In genomic region chr2:70767699-70768584, GRCh38 we compare ENCODE assay signal across 8 cellular contexts. TPM values are rescaled to one million over a fixed set of nuclear protein-coding genes. Genes with fewer than 3 reads are reported as not detected.
A peak's percentile ranks its signal among the peaks of the same experiment; 100 is the strongest.
DNase-seq lines count a peak whose midpoint lies in the region; ATAC-seq and TF ChIP-seq lines count a peak whose summit lies in the region.

A gene with protein sequence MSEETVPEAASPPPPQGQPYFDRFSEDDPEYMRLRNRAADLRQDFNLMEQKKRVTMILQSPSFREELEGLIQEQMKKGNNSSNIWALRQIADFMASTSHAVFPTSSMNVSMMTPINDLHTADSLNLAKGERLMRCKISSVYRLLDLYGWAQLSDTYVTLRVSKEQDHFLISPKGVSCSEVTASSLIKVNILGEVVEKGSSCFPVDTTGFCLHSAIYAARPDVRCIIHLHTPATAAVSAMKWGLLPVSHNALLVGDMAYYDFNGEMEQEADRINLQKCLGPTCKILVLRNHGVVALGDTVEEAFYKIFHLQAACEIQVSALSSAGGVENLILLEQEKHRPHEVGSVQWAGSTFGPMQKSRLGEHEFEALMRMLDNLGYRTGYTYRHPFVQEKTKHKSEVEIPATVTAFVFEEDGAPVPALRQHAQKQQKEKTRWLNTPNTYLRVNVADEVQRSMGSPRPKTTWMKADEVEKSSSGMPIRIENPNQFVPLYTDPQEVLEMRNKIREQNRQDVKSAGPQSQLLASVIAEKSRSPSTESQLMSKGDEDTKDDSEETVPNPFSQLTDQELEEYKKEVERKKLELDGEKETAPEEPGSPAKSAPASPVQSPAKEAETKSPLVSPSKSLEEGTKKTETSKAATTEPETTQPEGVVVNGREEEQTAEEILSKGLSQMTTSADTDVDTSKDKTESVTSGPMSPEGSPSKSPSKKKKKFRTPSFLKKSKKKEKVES (minus strand): TSS chr2:70768200. CDS start chr2:70706408, 61,792 bp downstream.

- no peaks in the 10 kb centered on the region for H3K9me3 ChIP-seq in right atrium auricular region

- H3K27me3 Mint-ChIP-seq in activated naive CD8-positive, alpha-beta T cell treated with anti-CD3 and anti-CD28 coated beads for 36 hours: peaks cover 12% of the 10 kb centered on the region

- H3K9me3 Mint-ChIP-seq in activated naive CD8-positive, alpha-beta T cell treated with anti-CD3 and anti-CD28 coated beads for 36 hours: no peaks in the 10 kb centered on the region

- DNase-seq in AG08396 (ENCODE audit: low spot score): peak; percentile 46
- peak; percentile 51 for DNase-seq in H4 (ENCODE audit: low spot score)
- DNase-seq in NCI-H82 (lab: John Stamatoyannopoulos, UW): peak; percentile 86
- peak; percentile 64 for DNase-seq in activated naive CD8-positive, alpha-beta T cell treated with anti-CD3 and anti-CD28 coated beads for 36 hours
- no peak for DNase-seq in right atrium auricular region (ENCODE audit: low spot score)

- peaks cover 13% of the 10 kb centered on the region for H3K4me1 Mint-ChIP-seq in activated naive CD8-positive, alpha-beta T cell treated with anti-CD3 and anti-CD28 coated beads for 36 hours

- H3K27me3 ChIP-seq in right atrium auricular region (peaks cover 3 to 11% of the 10 kb centered on the region in 2 donors), rectal smooth muscle tissue (ENCODE audit: control insufficient read depth, insufficient read depth, low read length) (peaks cover 13% of the 10 kb centered on the region)

- H3K36me3 ChIP-seq in right atrium auricular region (no peaks in the 10 kb centered on the region), rectal smooth muscle tissue (ENCODE audit: control insufficient read depth, insufficient read depth, low read length) (no peaks in the 10 kb centered on the region)

- ATAC-seq in HG02571 (IDR thresholded peaks at IDR 0.05; ENCODE audit: unreplicated experiment): no peak
- no peak for ATAC-seq in GM18511 (IDR thresholded peaks at IDR 0.05; ENCODE audit: unreplicated experiment)

- no peaks in the 10 kb centered on the region for H3K36me3 Mint-ChIP-seq in activated naive CD8-positive, alpha-beta T cell treated with anti-CD3 and anti-CD28 coated beads for 36 hours

- H3K27ac ChIP-seq in right atrium auricular region: no peak within 1 kb of the TSS
- no peak within 1 kb of the TSS for H3K27ac ChIP-seq in rectal smooth muscle tissue (ENCODE audit: low read depth, low read length)

- TF ChIP-seq CTCF in right atrium auricular region (IDR thresholded peaks at IDR 0.05): peak in 1 of 2 donors; percentile 47

- peak within 1 kb of the TSS; percentile 24 to 55 for H3K4me3 ChIP-seq in right atrium auricular region
- H3K4me3 ChIP-seq in rectal smooth muscle tissue (ENCODE audit: low read length): peak within 1 kb of the TSS; percentile 66

- peaks cover 0 to 13% of the 10 kb centered on the region in 2 donors for H3K4me1 ChIP-seq in right atrium auricular region
- H3K4me1 ChIP-seq in rectal smooth muscle tissue (ENCODE audit: control insufficient read depth, insufficient read depth, low read length): peaks cover 3% of the 10 kb centered on the region

- H3K9ac ChIP-seq in rectal smooth muscle tissue (ENCODE audit: low read length): no peak within 1 kb of the TSS

- peak within 1 kb of the TSS; percentile 85 for H3K27ac Mint-ChIP-seq in activated naive CD8-positive, alpha-beta T cell treated with anti-CD3 and anti-CD28 coated beads for 36 hours

- peak within 1 kb of the TSS; percentile 86 for H3K4me3 Mint-ChIP-seq in activated naive CD8-positive, alpha-beta T cell treated with anti-CD3 and anti-CD28 coated beads for 36 hours

RNA-seq across cellular contexts. Expression of the gene that starts here (rescaled TPM):
- total RNA-seq in H4 (2014; rRNA removed; shearing (Covaris generic)): 16.3 and 24.3 TPM in 2 replicates
- 10 to 100 TPM; 33.2 to 36.1 TPM for total RNA-seq in activated naive CD8-positive, alpha-beta T cell treated with anti-CD3 and anti-CD28 coated beads for 36 hours
- 1 to 10 TPM; 1.1 to 1.4 TPM for total RNA-seq in right atrium auricular region
